Comparison of ENCODE assay signal across 9 cellular contexts in the genomic region with DNA sequence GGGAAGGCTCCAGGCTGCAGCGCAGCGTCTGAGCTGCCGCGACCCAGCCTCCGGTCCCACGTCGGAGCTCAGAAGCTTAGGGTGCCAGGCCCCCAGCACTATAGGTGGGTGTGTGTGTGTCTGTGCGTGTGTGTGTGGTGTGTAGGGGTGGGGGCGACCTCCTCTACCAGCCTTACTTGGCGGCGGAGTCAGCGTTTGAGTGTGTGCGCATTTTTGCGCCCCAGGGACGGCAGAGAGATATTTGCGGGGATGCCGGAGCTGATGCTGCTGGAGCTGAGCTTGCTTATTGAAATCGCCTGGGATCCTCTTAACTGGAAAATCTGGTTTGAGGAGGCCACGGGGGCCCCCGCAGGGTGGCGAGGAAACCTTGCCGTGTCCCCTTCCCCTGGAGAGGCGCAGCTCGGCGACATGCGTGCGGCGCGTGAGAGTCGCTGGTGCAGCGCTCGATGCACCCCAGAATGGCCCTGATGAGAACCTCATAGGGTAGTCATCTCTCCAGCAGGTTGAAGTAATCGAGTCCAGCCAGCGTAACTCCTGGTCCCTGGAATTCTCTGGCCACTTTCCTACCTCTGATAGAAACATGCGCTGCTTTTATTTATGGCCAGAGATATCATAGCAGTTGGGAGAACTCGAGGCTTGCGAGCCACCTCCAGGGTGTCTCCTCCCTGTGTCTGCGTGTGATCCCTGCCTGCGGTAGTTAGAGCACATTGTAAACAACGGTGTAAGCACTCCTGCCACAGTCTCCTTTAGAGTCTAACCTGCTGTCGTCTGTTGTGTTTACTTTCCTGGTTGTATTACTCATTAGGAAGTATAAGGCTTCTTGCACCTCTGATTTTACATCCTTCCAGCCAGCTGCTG. TPM values are rescaled to one million over a fixed set of nuclear protein-coding genes. Genes with fewer than 3 reads are reported as not detected.
DNase-seq lines count a peak whose midpoint lies in the region; ATAC-seq and TF ChIP-seq lines count a peak whose summit lies in the region.
"Had no signal": no experiment of that assay in that cellular context is flagged by ENCODE, and none has a peak within 500 bp of the region (broad histone marks: within the 10 kb centered on the region; RNA-seq: fewer than 3 reads in every experiment).

No MANE protein-coding gene starts in this region.

- TF ChIP-seq CTCF in endothelial cell (IDR thresholded peaks at IDR 0.05; ENCODE audit: unreplicated experiment) (no peak), nephron (IDR thresholded peaks at IDR 0.05; ENCODE audit: unreplicated experiment in 3 of 3) (no peak)

- TF ChIP-seq POLR2A in GM18505 (IDR thresholded peaks at IDR 0.05; ENCODE audit: borderline replicate concordance, extremely low read depth, insufficient read depth, insufficient read length): no peak

- no peaks in the 10 kb centered on the region for H3K36me3 Mint-ChIP-seq in endothelial cell (ENCODE audit: low read depth, unreplicated experiment)
- peaks cover 8% of the 10 kb centered on the region for H3K36me3 Mint-ChIP-seq in nephron (ENCODE audit: low read depth)

- H3K4me3 Mint-ChIP-seq in endothelial cell (ENCODE audit: unreplicated experiment): peak overlapping the region; percentile 99
- peak overlapping the region; percentile 92 to 100 (median 95) for H3K4me3 Mint-ChIP-seq in nephron

- H3K9me3 Mint-ChIP-seq in endothelial cell (ENCODE audit: unreplicated experiment) (no peaks in the 10 kb centered on the region), nephron (no peaks in the 10 kb centered on the region)

- peak; percentile 16 for DNase-seq in COLO668 (lab: John Stamatoyannopoulos, UW; ENCODE audit: unreplicated experiment)
- peak; percentile 38 for DNase-seq in NCI-H2081 treated with DMSO at 0.1 percent for 48 hours (lab: John Stamatoyannopoulos, UW)
- peak; percentile 22 for DNase-seq in endothelial cell (ENCODE audit: low spot score)
- no peak for DNase-seq in NCI-H1436 treated with DMSO at 0.1 percent for 48 hours (lab: John Stamatoyannopoulos, UW)

- H3K27ac Mint-ChIP-seq in endothelial cell (ENCODE audit: unreplicated experiment) (peak overlapping the region; percentile 93), nephron (peak overlapping the region; percentile 85 to 94 (median 94))

- H3K27me3 Mint-ChIP-seq in endothelial cell (ENCODE audit: unreplicated experiment) (peaks cover 23% of the 10 kb centered on the region), nephron (ENCODE audit: low read depth) (peaks cover 36% of the 10 kb centered on the region)

- peaks cover 33% of the 10 kb centered on the region for H3K4me1 Mint-ChIP-seq in endothelial cell (ENCODE audit: unreplicated experiment)
- peaks cover 25% of the 10 kb centered on the region for H3K4me1 Mint-ChIP-seq in nephron

- ATAC-seq in GM18505 (IDR thresholded peaks at IDR 0.05; ENCODE audit: unreplicated experiment) (no peak), GM19324 (IDR thresholded peaks at IDR 0.05; ENCODE audit: low FRiP score, unreplicated experiment) (no peak), HG03354 (IDR thresholded peaks at IDR 0.05; ENCODE audit: poor library complexity, severe bottlenecking, unreplicated experiment) (no peak)

RNA-seq across cellular contexts. Expression of a gene that starts 2.7 kb away (rescaled TPM):
- 44.8 TPM for total RNA-seq in endothelial cell (ENCODE audit: unreplicated experiment)
- total RNA-seq: SJSA1 had no signal
